10 cellular contexts compared by ENCODE assay signal in genomic region chr11:115338476-115338875, GRCh38.
"Had no signal": no experiment of that assay in that cellular context is flagged by ENCODE, and none has a peak within 500 bp of the region (broad histone marks: within the 10 kb centered on the region; RNA-seq: fewer than 3 reads in every experiment).

No MANE protein-coding gene starts in this region.

- H3K36me3 ChIP-seq: brain microvascular endothelial cell, sigmoid colon, tibial nerve had no signal

- ATAC-seq: natural killer cell treated with Interleukin-12 subunit alpha and Interleukin-12 subunit beta and Interleukin-15 and Interleukin-18, amount 100 ng/mL, for 72 hours; psoas muscle; stimulated activated naive B cell treated with anti-CD40 and anti-IgM and Interleukin-4, amounts not matched to agents 10 μg/mL and 1 μg/mL and 100 μg/mL, for 72 hours had no signal

- H3K4me1 ChIP-seq: psoas muscle, sigmoid colon, tibial nerve had no signal

- H3K4me3 ChIP-seq: psoas muscle, sigmoid colon, tibial nerve had no signal

- H3K27me3 ChIP-seq: brain microvascular endothelial cell, sigmoid colon, tibial nerve had no signal

- H3K9me3 ChIP-seq: psoas muscle, sigmoid colon, tibial nerve had no signal

- H3K27ac ChIP-seq: brain microvascular endothelial cell, psoas muscle, sigmoid colon, tibial nerve had no signal

- DNase-seq: activated CD4-positive, alpha-beta T cell treated with anti-CD3 and anti-CD28 coated beads, Interleukin-2, amount 50 U/mL, for 4 hours; activated gamma-delta T cell; activated T-cell treated with anti-CD3 and anti-CD28 coated beads, Interleukin-2, amount 50 U/mL, for 1 hour; brain microvascular endothelial cell; psoas muscle; sigmoid colon; stimulated activated CD4-positive, alpha-beta T cell treated with anti-CD3 and anti-CD28 coated beads, Interleukin-2, amount 100 ng/mL, for 24 hours; stimulated activated naive B cell treated with anti-CD40 and anti-IgM and Interleukin-4, amounts not matched to agents 10 μg/mL and 1 μg/mL and 100 μg/mL, for 72 hours had no signal
